14 cellular contexts compared by ENCODE assay signal in the genomic region with DNA sequence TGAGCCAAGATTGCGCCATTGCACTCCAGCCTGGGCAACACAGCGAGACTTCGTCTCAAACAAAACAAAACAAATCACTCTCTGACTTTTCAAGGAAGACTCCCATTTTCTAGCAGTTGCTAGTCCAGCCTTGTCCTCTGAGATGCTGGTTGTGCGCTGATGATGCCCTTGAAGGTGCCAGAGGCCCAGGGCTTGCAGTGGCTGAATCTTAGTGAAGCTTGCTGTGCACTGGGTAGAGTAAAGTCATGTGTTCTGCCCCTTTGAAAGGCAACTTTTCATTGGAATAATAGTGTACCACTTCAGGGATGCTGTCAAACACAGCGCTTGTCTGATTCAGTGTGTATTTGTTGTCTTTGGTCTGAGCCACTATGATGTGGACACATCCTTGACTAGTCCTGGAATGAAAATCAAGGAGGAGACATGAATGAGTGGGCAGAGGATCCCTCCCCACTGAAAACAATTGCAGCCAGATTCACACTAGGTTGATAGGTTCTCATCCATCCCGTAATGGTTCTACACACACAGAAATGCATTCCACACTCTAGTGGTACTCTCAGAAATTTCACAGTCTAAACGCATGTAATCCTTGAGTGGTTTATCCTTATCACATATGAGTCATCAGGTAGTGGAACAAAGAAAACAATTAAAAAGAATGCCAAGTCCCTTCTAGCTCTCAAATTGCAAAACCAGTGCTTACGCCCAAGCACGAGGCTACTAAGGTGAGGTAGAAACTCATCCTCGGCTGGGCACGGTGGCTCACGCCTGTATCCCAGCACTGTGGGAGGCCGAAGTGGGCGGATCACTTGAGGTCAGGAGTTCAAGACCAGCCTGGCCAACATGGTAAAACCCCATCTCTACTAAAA. TPM values are rescaled to one million over a fixed set of nuclear protein-coding genes. Genes with fewer than 3 reads are reported as not detected.
DNase-seq lines count a peak whose midpoint lies in the region; ATAC-seq, FAIRE-seq and TF ChIP-seq lines count a peak whose summit lies in the region.
"Had no signal": no experiment of that assay in that cellular context is flagged by ENCODE, and none has a peak within 500 bp of the region (broad histone marks: within the 10 kb centered on the region; RNA-seq: fewer than 3 reads in every experiment).

No MANE protein-coding gene starts in this region.

- no peaks in the 10 kb centered on the region for H4K20me1 ChIP-seq in PC-3 (ENCODE audit: low read length)

- H3K4me3 ChIP-seq in PC-3 (ENCODE audit: low read length) (no peak overlapping the region), fibroblast of mammary gland (ENCODE audit: control insufficient read depth, low read depth, low read length) (no peak overlapping the region), pancreas (no peak overlapping the region)

- POLR2A ChIA-PET in PC-3 (lab: Charles Lee; ENCODE audit: unreplicated experiment): no interaction called here

- no peaks in the 10 kb centered on the region for H3K79me2 ChIP-seq in PC-3 (ENCODE audit: low read length)

- CTCF ChIA-PET in PC-3 (lab: Charles Lee): interaction anchor here (1.2 kb wide), 1 partner anchor 63 kb away, joined by 7 read pairs; no protein-coding TSS in a partner anchor

- no peaks in the 10 kb centered on the region for H3K9me2 ChIP-seq in PC-3 (replicated peaks; ENCODE audit: low read length)

- no peak overlapping the region for H3K9ac ChIP-seq in PC-3 (ENCODE audit: low read length)

- no peak overlapping the region for H3K4me2 ChIP-seq in PC-3 (ENCODE audit: low read length)

- peak; percentile 44 for ATAC-seq in PC-3
- ATAC-seq in pancreas: peak; percentile 40 to 53 (median 46)
- no peak for ATAC-seq in GM21390 (IDR thresholded peaks at IDR 0.05; ENCODE audit: unreplicated experiment)

- H2AFZ ChIP-seq in PC-3 (ENCODE audit: low read length): no peak overlapping the region

- H3K27ac ChIP-seq in PC-3 (ENCODE audit: low read length) (no peak overlapping the region), pancreas (no peak overlapping the region)
- H3K27ac ChIP-seq: HL-60, VCaP had no signal

- no TSS peak for BruUV-seq in PC-3 (replicated peaks; lab: Mats Ljungman, UMichigan)

- no peaks in the 10 kb centered on the region for H3K36me3 ChIP-seq in PC-3 (ENCODE audit: low read depth, low read length)
- no peaks in the 10 kb centered on the region for H3K36me3 ChIP-seq in pancreas

- H3K4me1 ChIP-seq in PC-3 (ENCODE audit: insufficient read depth, low read length): peaks cover 12% of the 10 kb centered on the region
- H3K4me1 ChIP-seq in pancreas: no peaks in the 10 kb centered on the region

- 58 to 71% methylated on average over 14 of the region's 14 CpGs for WGBS in pancreas, 2 donors

- peak; percentile 37 for DNase-seq in DMS79 (lab: John Stamatoyannopoulos, UW)
- peak; percentile 61 for DNase-seq in PC-3
- peak; percentile 50 for DNase-seq in fibroblast of mammary gland (ENCODE audit: low read depth)
- DNase-seq in pancreas: peak in 1 of 6 donors; percentile 71
- DNase-seq in foreskin melanocyte: no peak
- no peak for DNase-seq in NCI-H1092 (lab: John Stamatoyannopoulos, UW)
- no peak for DNase-seq in GM03348 (ENCODE audit: low spot score)
- DNase-seq: activated gamma-delta T cell treated with Interleukin-2 at 50 U/mL for 16 hours; CD8-positive, alpha-beta memory T cell; erythroblast; H9 had no signal

- FAIRE-seq in pancreas (lab: Jason Lieb, UNC): no peak

- H3K27me3 ChIP-seq in PC-3 (ENCODE audit: low read length): 0 out of 2 replicates have a peak, but pooled peaks cover 1% of the 10 kb centered on the region
- H3K27me3 ChIP-seq in pancreas: no peaks in the 10 kb centered on the region

- TF ChIP-seq CTCF in PC-3 (conservative IDR thresholded peaks at IDR 0.05; ENCODE audit: low read depth, low read length) (no peak), fibroblast of mammary gland (conservative IDR thresholded peaks at IDR 0.05; ENCODE audit: control insufficient read depth, insufficient read depth, low read depth, low read length) (no peak), pancreas (IDR thresholded peaks at IDR 0.05) (no peak)

- intact Hi-C loops in PC-3 (cut with micrococcal nuclease): loop anchor here (5.0 kb wide), 1 partner anchor 48 kb away; no protein-coding TSS in a partner anchor
- intact Hi-C loops in pancreas (cut with DNase I): no loop called here

- H3K9me3 ChIP-seq in PC-3 (ENCODE audit: low read length) (no peaks in the 10 kb centered on the region), pancreas (no peaks in the 10 kb centered on the region)

- no peaks in the 10 kb centered on the region for H3F3A ChIP-seq in PC-3 (ENCODE audit: low read length, unreplicated experiment)

RNA-seq across cellular contexts. Expression of a gene that starts 17.8 kb away (rescaled TPM):
- total RNA-seq in PC-3 (2014; rRNA removed): not detected in 2 replicates
- total RNA-seq in pancreas: under 1 TPM; 0.13 to 0.84 (median 0.35) TPM
- 1 to 10 TPM; 2.9 to 4.7 TPM for polyA plus RNA-seq in pancreas
- total RNA-seq: CD8-positive, alpha-beta memory T cell had no signal
- polyA plus RNA-seq: CD8-positive, alpha-beta memory T cell had no signal

RNA-seq across cellular contexts. Expression of a gene that starts 18.0 kb away (rescaled TPM):
- total RNA-seq in PC-3 (2014; rRNA removed): not detected in 2 replicates
- 1 to 10 TPM; 1.0 to 2.7 (median 1.8) TPM for total RNA-seq in pancreas
- 1 to 10 TPM; 3.0 to 7.3 TPM for polyA plus RNA-seq in pancreas
- total RNA-seq: CD8-positive, alpha-beta memory T cell had no signal
- polyA plus RNA-seq: CD8-positive, alpha-beta memory T cell had no signal

Comparison
In these comparisons a context has a peak if more than half of its experiments do, and no peak if none do; other contexts are left out.
1. DNase-seq: peak in DMS79 (single experiment), PC-3 (single experiment) and fibroblast of mammary gland (single experiment); none in foreskin melanocyte (single experiment), NCI-H1092 (single experiment) and GM03348 (single experiment).